ENCODE assay signal across 28 cellular contexts in the genomic region with DNA sequence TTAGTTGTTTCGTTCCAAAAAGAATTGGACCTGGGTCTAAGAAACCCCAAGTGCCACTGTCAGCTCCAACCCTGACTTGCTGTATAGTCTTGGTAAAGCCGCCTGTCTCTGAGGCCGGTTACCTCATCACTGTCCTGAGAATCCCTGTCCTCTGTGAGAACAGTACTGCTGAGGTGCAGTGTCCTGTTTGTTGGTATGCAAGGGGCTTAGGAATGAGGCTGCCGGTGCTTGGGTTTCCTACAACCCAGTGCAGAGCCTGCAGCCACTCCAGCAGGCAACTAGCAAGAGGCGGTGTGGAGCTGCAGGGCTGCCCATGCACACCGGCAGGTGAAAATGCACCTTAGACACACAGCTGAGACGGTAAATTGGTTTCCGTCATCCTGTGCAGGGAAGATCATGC.
"Had no signal": no experiment of that assay in that cellular context is flagged by ENCODE, and none has a peak within 500 bp of the region (broad histone marks: within the 10 kb centered on the region; RNA-seq: fewer than 3 reads in every experiment).

No MANE protein-coding gene starts in this region.

- H3K36me3 Mint-ChIP-seq: activated naive CD4-positive, alpha-beta T cell treated with anti-CD3 and anti-CD28 coated beads, Interleukin-2, amount 50 U/mL, for 24 hours; naive thymus-derived CD4-positive, alpha-beta T cell; stimulated activated memory B cell treated with anti-CD40 and anti-IgM and Interleukin-4, amounts not matched to agents 10 μg/mL and 1 μg/mL and 100 μg/mL, for 72 hours had no signal

- H3K27me3 ChIP-seq: colonic mucosa, gastrocnemius medialis, right atrium auricular region had no signal

- H3K4me1 Mint-ChIP-seq: activated naive CD4-positive, alpha-beta T cell treated with anti-CD3 and anti-CD28 coated beads, Interleukin-2, amount 50 U/mL, for 24 hours; central memory CD8-positive, alpha-beta T cell; naive thymus-derived CD4-positive, alpha-beta T cell had no signal

- ATAC-seq: gastrocnemius medialis; left cardiac atrium; naive thymus-derived CD4-positive, alpha-beta T cell; stimulated activated memory B cell treated with anti-CD40 and anti-IgM and Interleukin-4, amounts not matched to agents 10 μg/mL and 1 μg/mL and 100 μg/mL, for 72 hours; stimulated activated naive CD8-positive, alpha-beta T cell treated with anti-CD3 and anti-CD28 coated beads, Interleukin-15, amount 100 ng/mL, for 72 hours had no signal

- H3K4me1 ChIP-seq: colonic mucosa, gastrocnemius medialis, right atrium auricular region had no signal

- H3K9me3 Mint-ChIP-seq: activated CD4-positive, alpha-beta memory T cell treated with anti-CD3 and anti-CD28 coated beads, Interleukin-2, amount 10 ng/mL, durations not matched to agents 7 days and 5 days; activated CD4-positive, alpha-beta T cell treated with anti-CD3 and anti-CD28 coated beads, Interleukin-2, amount 10 ng/mL, durations not matched to agents 7 days and 5 days; activated naive CD4-positive, alpha-beta T cell treated with anti-CD3 and anti-CD28 coated beads, Interleukin-2, amount 50 U/mL, for 24 hours; activated T-cell treated with anti-CD3 and anti-CD28 coated beads, Interleukin-2, amount 50 U/mL, for 24 hours; central memory CD8-positive, alpha-beta T cell; naive thymus-derived CD4-positive, alpha-beta T cell; stimulated activated memory B cell treated with anti-CD40 and anti-IgM and Interleukin-4, amounts not matched to agents 10 μg/mL and 1 μg/mL and 100 μg/mL, for 72 hours; stimulated activated naive CD8-positive, alpha-beta T cell treated with anti-CD3 and anti-CD28 coated beads, Interleukin-15, amount 100 ng/mL, for 72 hours; T-helper 1 cell treated with Interleukin-12 subunit alpha and Interleukin-12 subunit beta and Interleukin-4 antibody, amounts not matched to agents 30 μg/mL and 1 μg/mL, for 36 hours had no signal

- H3K9me3 ChIP-seq: colonic mucosa, gastrocnemius medialis, right atrium auricular region had no signal

- H3K4me3 Mint-ChIP-seq: activated CD4-positive, alpha-beta memory T cell treated with anti-CD3 and anti-CD28 coated beads, Interleukin-2, amount 10 ng/mL, durations not matched to agents 7 days and 5 days; activated CD4-positive, alpha-beta T cell treated with anti-CD3 and anti-CD28 coated beads, Interleukin-2, amount 10 ng/mL, durations not matched to agents 7 days and 5 days; activated naive CD4-positive, alpha-beta T cell treated with anti-CD3 and anti-CD28 coated beads, Interleukin-2, amount 50 U/mL, for 24 hours; activated T-cell treated with anti-CD3 and anti-CD28 coated beads, Interleukin-2, amount 50 U/mL, for 24 hours; central memory CD8-positive, alpha-beta T cell; naive thymus-derived CD4-positive, alpha-beta T cell; stimulated activated memory B cell treated with anti-CD40 and anti-IgM and Interleukin-4, amounts not matched to agents 10 μg/mL and 1 μg/mL and 100 μg/mL, for 72 hours; stimulated activated naive CD8-positive, alpha-beta T cell treated with anti-CD3 and anti-CD28 coated beads, Interleukin-15, amount 100 ng/mL, for 72 hours; T-helper 1 cell treated with Interleukin-12 subunit alpha and Interleukin-12 subunit beta and Interleukin-4 antibody, amounts not matched to agents 30 μg/mL and 1 μg/mL, for 36 hours had no signal

- H3K4me2 ChIP-seq: smooth muscle cell had no signal

- H3K36me3 ChIP-seq: colonic mucosa, gastrocnemius medialis, right atrium auricular region had no signal

- DNase-seq: activated CD4-positive, alpha-beta memory T cell treated with anti-CD3 and anti-CD28 coated beads, Interleukin-2, amount 10 ng/mL, durations not matched to agents 7 days and 5 days; activated CD4-positive, alpha-beta T cell treated with anti-CD3 and anti-CD28 coated beads, Interleukin-2, amount 10 ng/mL, durations not matched to agents 7 days and 5 days; activated CD4-positive, CD25-positive, alpha-beta regulatory T cell treated with anti-CD3 and anti-CD28 coated beads, Interleukin-2, amount 50 U/mL, for 72 hours; activated CD8-positive, alpha-beta memory T cell treated with anti-CD3 and anti-CD28 coated beads, Interleukin-2, amount 50 U/mL, for 48 hours; activated T-cell treated with anti-CD3 and anti-CD28 coated beads, Interleukin-2, amount 50 U/mL, for 24 hours; anterior cingulate cortex; colonic mucosa; gastrocnemius medialis; glutamatergic neuron; left cardiac atrium; mammary epithelial cell; midbrain; naive thymus-derived CD4-positive, alpha-beta T cell; stimulated activated CD4-positive, alpha-beta T cell treated with anti-CD3 and anti-CD28 coated beads, Interleukin-1b, Interleukin-23, amount 100 ng/mL, for 48 hours; stimulated activated CD4-positive, alpha-beta T cell treated with anti-CD3 and anti-CD28 coated beads, Interleukin-4, amount 100 ng/mL, for 4 hours; stimulated activated CD8-positive, alpha-beta memory T cell treated with anti-CD3 and anti-CD28 coated beads, Interleukin-4, amount 100 ng/mL, for 48 hours; stimulated activated naive CD8-positive, alpha-beta T cell treated with anti-CD3 and anti-CD28 coated beads, Interleukin-15, amount 100 ng/mL, for 72 hours; substantia nigra; SW 1271; T-helper 9 cell had no signal

- H3K4me3 ChIP-seq: colonic mucosa, gastrocnemius medialis, right atrium auricular region, smooth muscle cell had no signal

- H3K27ac Mint-ChIP-seq: activated CD4-positive, alpha-beta memory T cell treated with anti-CD3 and anti-CD28 coated beads, Interleukin-2, amount 10 ng/mL, durations not matched to agents 7 days and 5 days; activated CD4-positive, alpha-beta T cell treated with anti-CD3 and anti-CD28 coated beads, Interleukin-2, amount 10 ng/mL, durations not matched to agents 7 days and 5 days; activated naive CD4-positive, alpha-beta T cell treated with anti-CD3 and anti-CD28 coated beads, Interleukin-2, amount 50 U/mL, for 24 hours; activated T-cell treated with anti-CD3 and anti-CD28 coated beads, Interleukin-2, amount 50 U/mL, for 24 hours; naive thymus-derived CD4-positive, alpha-beta T cell; stimulated activated memory B cell treated with anti-CD40 and anti-IgM and Interleukin-4, amounts not matched to agents 10 μg/mL and 1 μg/mL and 100 μg/mL, for 72 hours; stimulated activated naive CD8-positive, alpha-beta T cell treated with anti-CD3 and anti-CD28 coated beads, Interleukin-15, amount 100 ng/mL, for 72 hours; T-helper 1 cell treated with Interleukin-12 subunit alpha and Interleukin-12 subunit beta and Interleukin-4 antibody, amounts not matched to agents 30 μg/mL and 1 μg/mL, for 36 hours had no signal

- H3K27me3 Mint-ChIP-seq: stimulated activated naive CD8-positive, alpha-beta T cell treated with anti-CD3 and anti-CD28 coated beads, Interleukin-15, amount 100 ng/mL, for 72 hours had no signal

- H3K27ac ChIP-seq: colonic mucosa, epithelial cell of prostate, gastrocnemius medialis, right atrium auricular region, VCaP had no signal
